Comparison of ENCODE assay signal across 36 cellular contexts in the genomic region with DNA sequence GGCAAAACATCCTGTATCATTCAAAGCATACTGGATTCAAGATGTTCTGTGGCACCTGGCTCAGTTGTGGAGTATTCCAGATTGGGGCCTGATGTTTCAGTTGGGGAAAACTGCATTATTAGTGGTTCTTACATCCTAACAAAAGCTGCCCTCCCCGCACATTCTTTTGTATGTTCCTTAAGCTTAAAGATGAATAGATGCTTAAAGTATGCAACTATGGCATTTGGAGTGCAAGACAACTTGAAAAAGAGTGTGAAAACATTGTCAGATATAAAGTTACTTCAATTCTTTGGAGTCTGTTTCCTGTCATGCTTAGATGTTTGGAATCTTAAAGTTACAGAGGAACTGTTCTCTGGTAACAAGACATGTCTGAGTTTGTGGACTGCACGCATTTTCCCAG. TPM values are rescaled to one million over a fixed set of nuclear protein-coding genes. Genes with fewer than 3 reads are reported as not detected.
DNase-seq lines count a peak whose midpoint lies in the region; ATAC-seq and TF ChIP-seq lines count a peak whose summit lies in the region.
"Had no signal": no experiment of that assay in that cellular context is flagged by ENCODE, and none has a peak within 500 bp of the region (broad histone marks: within the 10 kb centered on the region; RNA-seq: fewer than 3 reads in every experiment).

No MANE protein-coding gene starts in this region.

- no peak overlapping the region for H3K18ac ChIP-seq in mesendoderm (ENCODE audit: low read length)

- intact Hi-C loops in Right ventricle myocardium inferior (cut with DNase I), result no loop called here

- no peak for TF ChIP-seq CTCF in astrocyte of the spinal cord (IDR thresholded peaks at IDR 0.05; ENCODE audit: low read depth, low read length)

- H3K4me1 ChIP-seq in HAP-1, result peaks cover 9% of the 10 kb centered on the region
- no peaks in the 10 kb centered on the region for H3K4me1 ChIP-seq in mesendoderm (ENCODE audit: control insufficient read depth, low read depth, low read length)
- H3K4me1 ChIP-seq: ascending aorta, Caco-2, vagina had no signal

- no CpG with 5 or more reads among the region's 2 CpGs for WGBS in mesendoderm (ENCODE audit: extremely low coverage, insufficient coverage, low lambda C conversion rate)

- no peaks in the 10 kb centered on the region for H3K79me2 ChIP-seq in mesendoderm (ENCODE audit: control insufficient read depth, insufficient read depth, low read length)

- no peak overlapping the region for H3K4me3 ChIP-seq in HAP-1
- no peak overlapping the region for H3K4me3 ChIP-seq in astrocyte of the spinal cord (ENCODE audit: low read depth, low read length)
- no peak overlapping the region for H3K4me3 ChIP-seq in mesendoderm (ENCODE audit: low read length)
- H3K4me3 ChIP-seq: ascending aorta, dorsolateral prefrontal cortex, PC-9, spleen, thoracic aorta, vagina had no signal

- no peak overlapping the region for H2BK120ac ChIP-seq in mesendoderm (ENCODE audit: low read depth, low read length)

- no peaks in the 10 kb centered on the region for H3K27me3 ChIP-seq in HAP-1 (ENCODE audit: low read depth)
- no peaks in the 10 kb centered on the region for H3K27me3 ChIP-seq in mesendoderm (ENCODE audit: insufficient read depth, low read length, poor library complexity)
- H3K27me3 ChIP-seq: ascending aorta, dorsolateral prefrontal cortex, spleen, vagina had no signal

- no peak overlapping the region for H3K9ac ChIP-seq in mesendoderm (ENCODE audit: low read length)

- H3K36me3 ChIP-seq in HAP-1 (replicated peaks), result no peaks in the 10 kb centered on the region
- H3K36me3 ChIP-seq in mesendoderm (ENCODE audit: control insufficient read depth, insufficient read depth, low read length), result no peaks in the 10 kb centered on the region

- H3K23ac ChIP-seq in mesendoderm (ENCODE audit: low read length), result no peak overlapping the region

- H4K8ac ChIP-seq in mesendoderm (ENCODE audit: low read depth, low read length), result no peak overlapping the region

- DNase-seq in HAP-1 (ENCODE audit: low spot score in 2 of 2) (peak; percentile 16 to 19), astrocyte of the spinal cord (ENCODE audit: low read depth, low spot score) (peak; percentile 21), foreskin melanocyte (peak; percentile 11), Right ventricle myocardium inferior (ENCODE audit: missing footprints) (no peak), mesendoderm (no peak)
- DNase-seq in activated CD8-positive, alpha-beta memory T cell treated with anti-CD3 and anti-CD28 coated beads, Interleukin-2, amount 50 U/mL, for 4 hours, result no peak
- DNase-seq: activated CD4-positive, CD25-positive, alpha-beta regulatory T cell treated with anti-CD3 and anti-CD28 coated beads, Interleukin-2, amount 50 U/mL, for 72 hours; activated CD8-positive, alpha-beta T cell treated with anti-CD3 and anti-CD28 coated beads, Interleukin-2, amount 10 ng/mL, durations not matched to agents 7 days and 5 days; Caco-2; dorsolateral prefrontal cortex; GDM1; hypothalamus; immature natural killer cell; mammary epithelial cell; MV-4-11; NCI-H1436; NCI-H2081; NCI-H226; NCI-H69; PC-9; posterior cingulate gyrus; right cardiac atrium; spleen; stimulated activated CD4-positive, alpha-beta T cell treated with anti-CD3 and anti-CD28 coated beads, Interleukin-2, amount 100 ng/mL, for 24 hours; stimulated activated CD8-positive, alpha-beta memory T cell treated with anti-CD3 and anti-CD28 coated beads, Interleukin-4, amount 100 ng/mL, for 48 hours had no signal

- no peaks in the 10 kb centered on the region for H3K79me1 ChIP-seq in mesendoderm (ENCODE audit: low read length)

- no peak overlapping the region for H2BK15ac ChIP-seq in mesendoderm (replicated peaks; ENCODE audit: low read depth)

- H3K4me2 ChIP-seq in mesendoderm (ENCODE audit: low read length), result no peak overlapping the region
- H3K4me2 ChIP-seq: PC-9 had no signal

- in situ Hi-C loops in HAP-1 (cut with MboI; ENCODE audit: low sequenced_read_pairs) (no loop called here), astrocyte of the spinal cord (cut with HindIII; ENCODE audit: low sequenced_read_pairs) (no loop called here)

- H2BK5ac ChIP-seq in mesendoderm (ENCODE audit: low read length), result no peak overlapping the region

- no peak overlapping the region for H3K27ac ChIP-seq in mesendoderm (ENCODE audit: low read depth, low read length)
- H3K27ac ChIP-seq: ascending aorta, C4-2B, PC-9, spleen, thoracic aorta, vagina had no signal

- no peak overlapping the region for H4K5ac ChIP-seq in mesendoderm (ENCODE audit: low read length)

- no peak for ATAC-seq in Right ventricle myocardium inferior
- no peak for ATAC-seq in GM21367 (IDR thresholded peaks at IDR 0.05; ENCODE audit: unreplicated experiment)
- ATAC-seq: activated CD8-positive, alpha-beta T cell treated with anti-CD3 and anti-CD28 coated beads, Interleukin-2, amount 10 ng/mL, durations not matched to agents 7 days and 5 days; activated naive CD4-positive, alpha-beta T cell treated with anti-CD3 and anti-CD28 coated beads, Interleukin-2, amount 50 U/mL, for 72 hours; activated T-helper 17 cell treated with anti-CD3 and anti-CD28 coated beads, Interleukin-2, amount 50 U/mL, for 72 hours; right cardiac atrium had no signal

- no peak overlapping the region for H3K4ac ChIP-seq in mesendoderm (ENCODE audit: low read depth, low read length)

- no peak overlapping the region for H2AK5ac ChIP-seq in mesendoderm (ENCODE audit: low read length)

- H3K56ac ChIP-seq in mesendoderm (ENCODE audit: low read length), result no peak overlapping the region

- no peaks in the 10 kb centered on the region for H3K9me3 ChIP-seq in HAP-1
- H3K9me3 ChIP-seq: ascending aorta, Caco-2, thoracic aorta, vagina had no signal

RNA-seq across cellular contexts. Expression of a gene that starts 7.2 kb away (rescaled TPM):
- total RNA-seq in Right ventricle myocardium inferior, result 11.6 TPM
- polyA plus RNA-seq in mesendoderm (2013, experiment 1 of 2), result 2.9 TPM
- 2.8 TPM for polyA plus RNA-seq in mesendoderm (2013, experiment 2 of 2)

RNA-seq across cellular contexts. Expression of a gene that starts 7.3 kb away (rescaled TPM):
- total RNA-seq in Right ventricle myocardium inferior, result 0.49 TPM
- polyA plus RNA-seq in mesendoderm (2013, experiment 1 of 2), result 0.24 TPM
- 0.36 TPM for polyA plus RNA-seq in mesendoderm (2013, experiment 2 of 2)
- total RNA-seq: ascending aorta, glomerular endothelial cell, vagina had no signal
- polyA plus RNA-seq: neural cell had no signal

RNA-seq across cellular contexts. Expression of a gene that starts 30.0 kb away (rescaled TPM):
- 83.9 TPM for total RNA-seq in Right ventricle myocardium inferior
- 0.27 TPM for polyA plus RNA-seq in mesendoderm (2013, experiment 1 of 2)
- 0.17 TPM for polyA plus RNA-seq in mesendoderm (2013, experiment 2 of 2)
- total RNA-seq: activated CD8-positive, alpha-beta T cell treated with anti-CD3 and anti-CD28 coated beads, Interleukin-2, amount 10 ng/mL, durations not matched to agents 7 days and 5 days; Caco-2; glomerular endothelial cell; LHCN-M2; mammary epithelial cell; T-helper 2 cell treated with Interferon-gamma antibody and Interleukin-4, amounts not matched to agents 100 ng/mL and 5 ng/mL, for 36 hours; vagina had no signal
- polyA plus RNA-seq: immature natural killer cell had no signal

Comparison
In these comparisons a context has a peak if more than half of its experiments do, and no peak if none do; other contexts are left out.
1. DNase-seq: peak in HAP-1 (2 of 2), astrocyte of the spinal cord (single experiment) and foreskin melanocyte (single experiment); none in Right ventricle myocardium inferior (single experiment), mesendoderm (single experiment) and activated CD8-positive, alpha-beta memory T cell treated with anti-CD3 and anti-CD28 coated beads, Interleukin-2, amount 50 U/mL, for 4 hours (single experiment).